1 cellular context compared by ENCODE assay signal in the genomic region with DNA sequence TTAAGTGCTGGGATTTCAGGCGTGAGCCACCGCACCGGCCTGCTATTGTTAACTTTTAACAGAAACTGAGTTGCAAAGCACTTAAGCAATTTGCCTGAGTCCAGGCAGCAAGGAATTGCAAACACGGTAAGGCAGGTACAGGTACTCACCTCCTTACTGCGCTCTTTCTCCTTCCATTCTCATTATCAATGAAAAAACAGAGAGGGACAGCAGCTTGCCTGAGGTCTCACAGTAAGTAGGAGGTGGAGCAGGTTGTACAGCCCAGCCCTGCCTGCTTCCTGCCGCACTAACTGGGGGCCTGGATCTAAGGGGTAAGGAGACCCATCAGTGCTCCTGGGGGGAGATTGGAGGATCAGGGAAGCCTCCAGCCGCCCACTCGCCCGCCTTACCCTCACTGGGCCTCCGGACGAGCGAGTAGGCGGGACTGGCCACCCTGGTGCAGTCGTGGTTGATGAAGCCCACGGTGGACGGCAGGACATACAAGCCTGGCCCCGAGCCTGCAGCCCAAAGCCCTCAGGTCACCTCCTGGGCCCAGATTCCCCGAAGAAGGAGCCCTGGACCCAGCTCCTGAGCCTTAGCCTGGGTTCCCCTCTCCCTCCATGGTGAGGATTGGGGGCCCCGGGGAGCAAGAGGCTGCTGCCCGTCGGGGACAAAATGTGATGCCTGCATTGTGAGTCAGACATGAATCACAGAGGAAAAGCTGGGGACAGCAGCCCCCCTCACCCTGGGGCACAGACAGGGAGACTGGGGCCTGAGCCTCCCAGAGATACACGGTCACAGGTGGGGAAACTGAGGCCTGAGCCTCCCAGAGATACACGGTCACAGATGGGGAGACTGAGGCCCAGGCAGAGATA.
TF ChIP-seq lines count a peak whose summit lies in the region.

No MANE protein-coding gene starts in this region.

TF ChIP-seq in K562, 482 proteins besides CTCF, POLR2A, EP300 and RAD21:
- TF ChIP-seq EGR1 (conservative IDR thresholded peaks at IDR 0.05): peak; percentile 47; the same call in 1 of the 2 replicates
- TF ChIP-seq ZFP36 (IDR thresholded peaks at IDR 0.05; ENCODE audit: low read depth, low read length, partially characterized antibody): peak; percentile 18
- TF ChIP-seq ZNF778 (CRISPR knock-in tag; IDR thresholded peaks at IDR 0.05): no peak
- TF ChIP-seq RBM25 (IDR thresholded peaks at IDR 0.05; ENCODE audit: low read depth, low read length, severe bottlenecking): peak; percentile 60
- no peak for TF ChIP-seq NR2F6 (CRISPR knock-in tag; IDR thresholded peaks at IDR 0.05)
- peak; percentile 23 to 35; a peak in 1 of 4 replicates for TF ChIP-seq KDM1A (IDR thresholded peaks at IDR 0.05)
- peak; percentile 35; the same call in 1 of the 2 replicates for TF ChIP-seq BCOR (IDR thresholded peaks at IDR 0.05)
TF ChIP-seq in K562: peak in this region for 5.
